In the genomic region with DNA sequence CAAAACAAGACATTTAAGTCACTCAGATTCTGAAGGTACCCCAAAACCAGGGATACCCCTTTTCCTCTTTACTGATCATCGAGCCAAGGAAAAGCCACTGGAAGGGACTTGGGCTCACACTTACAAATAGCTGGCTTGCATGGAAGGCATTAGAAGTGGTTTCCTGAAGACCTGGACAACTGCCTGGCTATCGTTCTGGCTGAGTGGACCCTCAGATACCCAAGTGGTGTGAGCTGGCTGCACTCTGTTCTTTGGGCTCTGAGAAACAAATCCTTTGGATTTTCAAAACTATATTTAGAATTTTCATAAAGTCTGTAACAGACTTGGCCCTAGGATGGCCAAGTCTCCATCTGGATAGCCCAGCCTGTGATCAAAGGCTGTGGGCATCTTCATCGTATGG, we compare ENCODE assay signal across 1 cellular context.
TF ChIP-seq lines count a peak whose summit lies in the region.

No MANE protein-coding gene starts in this region.

TF ChIP-seq in SK-N-SH treated with all-trans-retinoic acid at 6 μM for 48 hours, 23 proteins besides CTCF, POLR2A, EP300 and RAD21 (continued from another document):
- TF ChIP-seq TOX (CRISPR knock-in tag; IDR thresholded peaks at IDR 0.05; ENCODE audit: borderline replicate concordance) (no peak), GLIS3 (CRISPR knock-in tag; IDR thresholded peaks at IDR 0.05) (no peak)
